In genomic region chr19:18203408-18203862, GRCh38 we compare ENCODE assay signal across 1 cellular context.
TF ChIP-seq lines count a peak whose summit lies in the region.

No MANE protein-coding gene starts in this region.

TF ChIP-seq in HCT116, 20 proteins besides CTCF, POLR2A, EP300 and RAD21:
- TF ChIP-seq, protein P1, sequence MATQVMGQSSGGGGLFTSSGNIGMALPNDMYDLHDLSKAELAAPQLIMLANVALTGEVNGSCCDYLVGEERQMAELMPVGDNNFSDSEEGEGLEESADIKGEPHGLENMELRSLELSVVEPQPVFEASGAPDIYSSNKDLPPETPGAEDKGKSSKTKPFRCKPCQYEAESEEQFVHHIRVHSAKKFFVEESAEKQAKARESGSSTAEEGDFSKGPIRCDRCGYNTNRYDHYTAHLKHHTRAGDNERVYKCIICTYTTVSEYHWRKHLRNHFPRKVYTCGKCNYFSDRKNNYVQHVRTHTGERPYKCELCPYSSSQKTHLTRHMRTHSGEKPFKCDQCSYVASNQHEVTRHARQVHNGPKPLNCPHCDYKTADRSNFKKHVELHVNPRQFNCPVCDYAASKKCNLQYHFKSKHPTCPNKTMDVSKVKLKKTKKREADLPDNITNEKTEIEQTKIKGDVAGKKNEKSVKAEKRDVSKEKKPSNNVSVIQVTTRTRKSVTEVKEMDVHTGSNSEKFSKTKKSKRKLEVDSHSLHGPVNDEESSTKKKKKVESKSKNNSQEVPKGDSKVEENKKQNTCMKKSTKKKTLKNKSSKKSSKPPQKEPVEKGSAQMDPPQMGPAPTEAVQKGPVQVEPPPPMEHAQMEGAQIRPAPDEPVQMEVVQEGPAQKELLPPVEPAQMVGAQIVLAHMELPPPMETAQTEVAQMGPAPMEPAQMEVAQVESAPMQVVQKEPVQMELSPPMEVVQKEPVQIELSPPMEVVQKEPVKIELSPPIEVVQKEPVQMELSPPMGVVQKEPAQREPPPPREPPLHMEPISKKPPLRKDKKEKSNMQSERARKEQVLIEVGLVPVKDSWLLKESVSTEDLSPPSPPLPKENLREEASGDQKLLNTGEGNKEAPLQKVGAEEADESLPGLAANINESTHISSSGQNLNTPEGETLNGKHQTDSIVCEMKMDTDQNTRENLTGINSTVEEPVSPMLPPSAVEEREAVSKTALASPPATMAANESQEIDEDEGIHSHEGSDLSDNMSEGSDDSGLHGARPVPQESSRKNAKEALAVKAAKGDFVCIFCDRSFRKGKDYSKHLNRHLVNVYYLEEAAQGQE (IDR thresholded peaks at IDR 0.05; ENCODE audit: low read depth): no peak
- TF ChIP-seq TCF7L2 (IDR thresholded peaks at IDR 0.05; ENCODE audit: borderline replicate concordance, extremely low read depth, insufficient read depth, insufficient read length) (peak; percentile 7), SIN3A (IDR thresholded peaks at IDR 0.05; ENCODE audit: low read depth) (no peak), FOSL1 (IDR thresholded peaks at IDR 0.05; ENCODE audit: low read depth) (no peak)
